ENCODE assay signal across 16 cellular contexts in genomic region chr5:16902846-16903245, GRCh38. TPM values are rescaled to one million over a fixed set of nuclear protein-coding genes. Genes with fewer than 3 reads are reported as not detected.
DNase-seq lines count a peak whose midpoint lies in the region; ATAC-seq and TF ChIP-seq lines count a peak whose summit lies in the region.
"Had no signal": no experiment of that assay in that cellular context is flagged by ENCODE, and none has a peak within 500 bp of the region (broad histone marks: within the 10 kb centered on the region; RNA-seq: fewer than 3 reads in every experiment).

No MANE protein-coding gene starts in this region.

- no peaks in the 10 kb centered on the region for H3K9me3 Mint-ChIP-seq in stimulated activated effector memory CD8-positive, alpha-beta T cell treated with anti-CD3 and anti-CD28 coated beads, Interleukin-12 subunit alpha, Interleukin-12 subunit beta, amount 100 ng/mL, for 72 hours
- no peaks in the 10 kb centered on the region for H3K9me3 Mint-ChIP-seq in endodermal cell
- H3K9me3 Mint-ChIP-seq: activated B cell treated with CpG ODN at 0.5 μM for 24 hours had no signal

- TF ChIP-seq CTCF in foreskin fibroblast (IDR thresholded peaks at IDR 0.05; ENCODE audit: low read depth, low read length) (no peak), endodermal cell (conservative IDR thresholded peaks at IDR 0.05) (no peak)

- H3K9me3 ChIP-seq in SK-N-MC (ENCODE audit: low read depth, low read length) (no peaks in the 10 kb centered on the region), endodermal cell (ENCODE audit: control insufficient read depth, low read length) (no peaks in the 10 kb centered on the region)
- H3K9me3 ChIP-seq: Peyer's patch, suprapubic skin had no signal

- peaks cover 14% of the 10 kb centered on the region for H3K4me1 ChIP-seq in endodermal cell (ENCODE audit: control insufficient read depth, insufficient read depth, low read length)
- H3K4me1 ChIP-seq: BLaER1 had no signal

- ATAC-seq in GM19463 (IDR thresholded peaks at IDR 0.05; ENCODE audit: unreplicated experiment) = no peak
- no peak for ATAC-seq in stimulated activated effector memory CD8-positive, alpha-beta T cell treated with anti-CD3 and anti-CD28 coated beads, Interleukin-12 subunit alpha, Interleukin-12 subunit beta, amount 100 ng/mL, for 72 hours
- ATAC-seq in HG03378 (IDR thresholded peaks at IDR 0.05; ENCODE audit: unreplicated experiment) = no peak
- ATAC-seq: naive thymus-derived CD4-positive, alpha-beta T cell had no signal

- no peaks in the 10 kb centered on the region for H3K27me3 ChIP-seq in endodermal cell (ENCODE audit: control insufficient read depth, insufficient read depth, low read length, poor library complexity, severe bottlenecking)
- H3K27me3 ChIP-seq: BLaER1, Peyer's patch, suprapubic skin had no signal

- H3K36me3 ChIP-seq in SK-N-MC (ENCODE audit: insufficient read depth, low read length) (peaks cover 22% of the 10 kb centered on the region), endodermal cell (ENCODE audit: control insufficient read depth, insufficient read depth, low read length) (peaks cover 32% of the 10 kb centered on the region)
- H3K36me3 ChIP-seq: BLaER1, Peyer's patch, suprapubic skin had no signal

- WGBS in endodermal cell (ENCODE audit: insufficient coverage in 1 of 2, insufficient read length in 1 of 2), 2 experiments = 87 to 94% methylated on average over 3 to 9 of the region's 9 CpGs

- H3K4me3 ChIP-seq in SK-N-MC (no peak overlapping the region), foreskin fibroblast (ENCODE audit: low read depth in 1 of 2, low read length in 2 of 2) (no peak overlapping the region), skeletal muscle cell (ENCODE audit: low read depth, low read length) (no peak overlapping the region), endodermal cell (ENCODE audit: low read length) (no peak overlapping the region)
- H3K4me3 ChIP-seq: BLaER1, Peyer's patch, suprapubic skin had no signal

- H3K9ac ChIP-seq in SK-N-MC (ENCODE audit: insufficient read length) (no peak overlapping the region), endodermal cell (ENCODE audit: extremely low read depth, low read length, poor library complexity, severe bottlenecking) (no peak overlapping the region)
- H3K9ac ChIP-seq: BLaER1 had no signal

- H3K27me3 Mint-ChIP-seq in endodermal cell (ENCODE audit: insufficient read depth) = no peaks in the 10 kb centered on the region
- H3K27me3 Mint-ChIP-seq: activated B cell treated with CpG ODN at 0.5 μM for 24 hours had no signal

- H3K27ac ChIP-seq in SK-N-MC (peak overlapping the region; percentile 87), endodermal cell (ENCODE audit: low read depth, low read length) (no peak overlapping the region)
- H3K27ac ChIP-seq: BLaER1, Peyer's patch, suprapubic skin had no signal

- no peaks in the 10 kb centered on the region for H3K4me1 Mint-ChIP-seq in stimulated activated effector memory CD8-positive, alpha-beta T cell treated with anti-CD3 and anti-CD28 coated beads, Interleukin-12 subunit alpha, Interleukin-12 subunit beta, amount 100 ng/mL, for 72 hours
- H3K4me1 Mint-ChIP-seq in endodermal cell = peaks cover 44% of the 10 kb centered on the region
- H3K4me1 Mint-ChIP-seq: activated B cell treated with CpG ODN at 0.5 μM for 24 hours; naive thymus-derived CD4-positive, alpha-beta T cell had no signal

- DNase-seq in HCEC 1CT (peak; percentile 97), SK-N-MC (ENCODE audit: low read depth, low spot score) (no peak), foreskin fibroblast (peak; percentile 53 to 61), skeletal muscle cell (ENCODE audit: low read depth) (peak; percentile 61), endodermal cell (no peak)
- no peak for DNase-seq in stimulated activated effector memory CD8-positive, alpha-beta T cell treated with anti-CD3 and anti-CD28 coated beads, Interleukin-12 subunit alpha, Interleukin-12 subunit beta, amount 100 ng/mL, for 72 hours (ENCODE audit: low spot score in 2 of 2)
- DNase-seq: activated B cell treated with CpG ODN at 0.5 μM for 24 hours; activated gamma-delta T cell treated with Interleukin-2 at 50 U/mL for 16 hours; MM.1S; naive thymus-derived CD4-positive, alpha-beta T cell; NCI-H2081 treated with DMSO at 0.1 percent for 48 hours; Peyer's patch had no signal

- no peaks in the 10 kb centered on the region for H3K36me3 Mint-ChIP-seq in stimulated activated effector memory CD8-positive, alpha-beta T cell treated with anti-CD3 and anti-CD28 coated beads, Interleukin-12 subunit alpha, Interleukin-12 subunit beta, amount 100 ng/mL, for 72 hours
- H3K36me3 Mint-ChIP-seq in endodermal cell (ENCODE audit: low read depth) = peaks cover 6% of the 10 kb centered on the region
- H3K36me3 Mint-ChIP-seq: naive thymus-derived CD4-positive, alpha-beta T cell had no signal

- no peak overlapping the region for H3K27ac Mint-ChIP-seq in stimulated activated effector memory CD8-positive, alpha-beta T cell treated with anti-CD3 and anti-CD28 coated beads, Interleukin-12 subunit alpha, Interleukin-12 subunit beta, amount 100 ng/mL, for 72 hours
- H3K27ac Mint-ChIP-seq in endodermal cell = no peak overlapping the region
- H3K27ac Mint-ChIP-seq: activated B cell treated with CpG ODN at 0.5 μM for 24 hours; naive thymus-derived CD4-positive, alpha-beta T cell had no signal

- no peak overlapping the region for H3K4me3 Mint-ChIP-seq in stimulated activated effector memory CD8-positive, alpha-beta T cell treated with anti-CD3 and anti-CD28 coated beads, Interleukin-12 subunit alpha, Interleukin-12 subunit beta, amount 100 ng/mL, for 72 hours
- no peak overlapping the region for H3K4me3 Mint-ChIP-seq in endodermal cell
- H3K4me3 Mint-ChIP-seq: activated B cell treated with CpG ODN at 0.5 μM for 24 hours; naive thymus-derived CD4-positive, alpha-beta T cell had no signal

RNA-seq across cellular contexts. Expression of gene MYO10, which starts 33.2 kb away (rescaled TPM):
- total RNA-seq in endodermal cell = 10 to 100 TPM; 40.0 to 89.2 TPM
- polyA plus RNA-seq in endodermal cell (2013, experiment 1 of 2) = 50.6 TPM
- polyA plus RNA-seq in endodermal cell (2013, experiment 2 of 2) = 51.3 TPM

Comparison
In these comparisons a context has a peak if more than half of its experiments do, and no peak if none do; other contexts are left out.
1. DNase-seq: peak in HCEC 1CT (single experiment), foreskin fibroblast (2 of 2) and skeletal muscle cell (single experiment); none in SK-N-MC (single experiment), stimulated activated effector memory CD8-positive, alpha-beta T cell treated with anti-CD3 and anti-CD28 coated beads, Interleukin-12 subunit alpha, Interleukin-12 subunit beta, amount 100 ng/mL, for 72 hours (0 of 2) and endodermal cell (single experiment).